In genomic region chr16:8905168-8905762, GRCh38 we compare ENCODE assay signal across 8 cellular contexts. TPM values are rescaled to one million over a fixed set of nuclear protein-coding genes. Genes with fewer than 3 reads are reported as not detected.
A peak's percentile ranks its signal among the peaks of the same experiment; 100 is the strongest.
DNase-seq lines count a peak whose midpoint lies in the region; ATAC-seq and TF ChIP-seq lines count a peak whose summit lies in the region.

No MANE protein-coding gene starts in this region.

- H3K4me1 ChIP-seq in CD8-positive, alpha-beta T cell (ENCODE audit: insufficient read depth, low read length): peaks cover 8% of the 10 kb centered on the region

- POLR2A ChIA-PET in CD8-positive, alpha-beta T cell (lab: Charles Lee): no interaction called here

- H3K27ac Mint-ChIP-seq in CD8-positive, alpha-beta T cell: no peak overlapping the region

- no peak for DNase-seq in CD8-positive, alpha-beta T cell
- DNase-seq in HCEC 1CT (peak; percentile 32), RKO (ENCODE audit: low spot score) (peak; percentile 59), glomerular endothelial cell (ENCODE audit: extremely low read depth, low read depth, low spot score) (peak; percentile 18), superior temporal gyrus (ENCODE audit: extremely low spot score) (no peak), posterior vena cava (ENCODE audit: low spot score) (no peak)

- no peaks in the 10 kb centered on the region for H3K9me3 ChIP-seq in CD8-positive, alpha-beta T cell (ENCODE audit: low read length)

- peaks cover 92% of the 10 kb centered on the region for H3K36me3 Mint-ChIP-seq in CD8-positive, alpha-beta T cell

- H3K9me3 Mint-ChIP-seq in CD8-positive, alpha-beta T cell: no peaks in the 10 kb centered on the region

- peak; percentile 66 for ATAC-seq in CD8-positive, alpha-beta T cell
- no peak for ATAC-seq in HG03139 (IDR thresholded peaks at IDR 0.05; ENCODE audit: unreplicated experiment)
- no peak for ATAC-seq in HG03097 (IDR thresholded peaks at IDR 0.05; ENCODE audit: low FRiP score, unreplicated experiment)

- no peak overlapping the region for H3K4me3 ChIP-seq in CD8-positive, alpha-beta T cell (ENCODE audit: low read depth, low read length)

- no peak overlapping the region for H3K4me3 Mint-ChIP-seq in CD8-positive, alpha-beta T cell

- no peaks in the 10 kb centered on the region for H3K27me3 Mint-ChIP-seq in CD8-positive, alpha-beta T cell (ENCODE audit: low read depth)

- H3K27ac ChIP-seq in CD8-positive, alpha-beta T cell (ENCODE audit: low read depth, low read length): no peak overlapping the region

- CTCF ChIA-PET in CD8-positive, alpha-beta T cell (lab: Charles Lee): interaction anchor here (1.2 to 3.2 kb wide), 3 partner anchors 14 to 104 kb away, joined by 3 to 12 read pairs (median 4); no protein-coding TSS in a partner anchor

- intact Hi-C loops in CD8-positive, alpha-beta T cell (cut with DNase I, micrococcal nuclease): loop anchor here (5.0 to 10.0 kb wide), 2 partner anchors 102 to 230 kb away; no protein-coding TSS in a partner anchor
- intact Hi-C loops in posterior vena cava (cut with DNase I): no loop called here

- peaks cover 72% of the 10 kb centered on the region for H3K36me3 ChIP-seq in CD8-positive, alpha-beta T cell (ENCODE audit: insufficient read depth, low read length)

- H3K4me1 Mint-ChIP-seq in CD8-positive, alpha-beta T cell (ENCODE audit: low read depth): peaks cover 11% of the 10 kb centered on the region

- no peaks in the 10 kb centered on the region for H3K27me3 ChIP-seq in CD8-positive, alpha-beta T cell (ENCODE audit: insufficient read depth, low read length)

- TF ChIP-seq CTCF in CD8-positive, alpha-beta T cell (IDR thresholded peaks at IDR 0.05): peak; percentile 15

RNA-seq across cellular contexts. Expression of gene LITAFD, which starts 23.1 kb away (rescaled TPM):
- not detected for total RNA-seq in CD8-positive, alpha-beta T cell
- total RNA-seq in glomerular endothelial cell (not detected in 2 replicates), posterior vena cava (not detected)

RNA-seq across cellular contexts. Expression of gene CARHSP1, which starts 36.5 kb away (rescaled TPM):
- 10 to 100 TPM; 28.0 to 33.3 TPM for total RNA-seq in CD8-positive, alpha-beta T cell
- total RNA-seq in glomerular endothelial cell: 71.4 and 77.0 TPM in 2 replicates
- total RNA-seq in posterior vena cava: 10 to 100 TPM; 39.8 to 44.0 TPM

RNA-seq across cellular contexts. Expression of gene USP7, which starts 58.4 kb away (rescaled TPM):
- 100 to 1,000 TPM; 301 to 317 TPM for total RNA-seq in CD8-positive, alpha-beta T cell
- total RNA-seq in glomerular endothelial cell: 58.2 and 96.0 TPM in 2 replicates
- total RNA-seq in posterior vena cava: 10 to 100 TPM; 72.2 to 82.7 TPM

Comparison
In these comparisons a context has a peak if more than half of its experiments do, and no peak if none do; other contexts are left out.
1. DNase-seq: peak in HCEC 1CT (single experiment), RKO (single experiment) and glomerular endothelial cell (single experiment); none in CD8-positive, alpha-beta T cell (0 of 7), superior temporal gyrus (single experiment) and posterior vena cava (single experiment).
2. intact Hi-C loops: an anchor here in CD8-positive, alpha-beta T cell (5.0 to 10.0 kb wide); none called in posterior vena cava.